In the genomic region with DNA sequence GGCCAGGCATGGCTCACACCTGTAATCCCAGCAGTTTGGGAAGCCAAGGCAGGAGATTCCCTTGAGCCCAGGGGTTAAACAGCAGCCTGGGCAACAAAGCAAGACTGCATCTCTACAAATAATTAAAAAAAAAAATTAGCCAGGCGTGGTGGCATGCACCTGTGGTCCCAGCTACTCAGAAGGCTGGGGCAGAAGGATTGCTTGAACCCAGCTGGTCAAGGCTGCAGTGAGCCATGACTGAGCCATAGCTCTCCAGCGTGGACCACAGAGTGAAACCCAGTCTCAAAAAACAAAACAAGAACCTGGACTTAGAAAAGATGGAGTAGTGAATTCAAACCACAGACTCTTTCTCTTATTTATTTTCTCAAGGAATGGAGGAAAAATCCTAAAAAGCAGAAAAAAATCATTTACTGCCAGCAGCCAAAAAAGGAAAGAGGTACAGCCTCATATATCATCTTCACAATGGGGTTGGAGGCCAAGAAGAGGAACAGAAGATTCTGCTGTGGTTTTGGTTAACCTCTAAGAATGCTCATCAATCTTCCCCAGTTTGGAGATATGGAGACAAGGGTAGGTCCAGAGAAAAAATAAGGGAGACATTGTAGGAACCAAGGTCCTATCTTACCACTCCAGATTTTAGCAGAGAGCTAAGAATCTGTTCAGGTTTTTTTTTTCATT, we compare ENCODE assay signal across 10 cellular contexts. TPM values are rescaled to one million over a fixed set of nuclear protein-coding genes. Genes with fewer than 3 reads are reported as not detected.
DNase-seq lines count a peak whose midpoint lies in the region; ATAC-seq and TF ChIP-seq lines count a peak whose summit lies in the region.
"Had no signal": no experiment of that assay in that cellular context is flagged by ENCODE, and none has a peak within 500 bp of the region (broad histone marks: within the 10 kb centered on the region; RNA-seq: fewer than 3 reads in every experiment).

No MANE protein-coding gene starts in this region.

- ATAC-seq in GM18502 (IDR thresholded peaks at IDR 0.05; ENCODE audit: poor library complexity, unreplicated experiment) = peak; percentile 87
- peak; percentile 89 for ATAC-seq in GM21528 (IDR thresholded peaks at IDR 0.05; ENCODE audit: low FRiP score, unreplicated experiment)
- peak; percentile 80 for ATAC-seq in HG03139 (IDR thresholded peaks at IDR 0.05; ENCODE audit: unreplicated experiment)
- no peak for ATAC-seq in natural killer cell
- ATAC-seq: activated CD4-positive, alpha-beta T cell treated with anti-CD3 and anti-CD28 coated beads for 36 hours had no signal

- no peak overlapping the region for H3K27ac Mint-ChIP-seq in natural killer cell
- H3K27ac Mint-ChIP-seq: activated CD4-positive, alpha-beta T cell treated with anti-CD3 and anti-CD28 coated beads for 36 hours had no signal

- no peaks in the 10 kb centered on the region for H3K36me3 Mint-ChIP-seq in natural killer cell

- no peak for TF ChIP-seq CTCF in natural killer cell (IDR thresholded peaks at IDR 0.05)

- H3K4me1 Mint-ChIP-seq in natural killer cell = no peaks in the 10 kb centered on the region
- H3K4me1 Mint-ChIP-seq: activated CD4-positive, alpha-beta T cell treated with anti-CD3 and anti-CD28 coated beads for 36 hours had no signal

- intact Hi-C loops in natural killer cell (cut with micrococcal nuclease) (no loop called here), cardiac septum (cut with DNase I) (no loop called here)

- no peaks in the 10 kb centered on the region for H3K27me3 Mint-ChIP-seq in natural killer cell (ENCODE audit: low read depth in 2 of 2)

- DNase-seq in SIG-M5 (lab: John Stamatoyannopoulos, UW) (peak; percentile 12), hippocampal formation (lab: John Stamatoyannopoulos, UW) (no peak), natural killer cell (no peak), NCI-H1105 (lab: John Stamatoyannopoulos, UW) (no peak), cardiac septum (ENCODE audit: low spot score) (no peak)
- DNase-seq: activated CD4-positive, alpha-beta T cell treated with anti-CD3 and anti-CD28 coated beads for 36 hours; Karpas-422 had no signal

- no peak overlapping the region for H3K4me3 Mint-ChIP-seq in natural killer cell
- H3K4me3 Mint-ChIP-seq: activated CD4-positive, alpha-beta T cell treated with anti-CD3 and anti-CD28 coated beads for 36 hours had no signal

- H3K9me3 Mint-ChIP-seq in natural killer cell = peaks cover 0 to 2% of the 10 kb centered on the region in 2 donors

RNA-seq across cellular contexts. Expression of a gene that starts 40.0 kb away (rescaled TPM):
- 1 to 10 TPM in 1 of 3 donors, under 1 TPM in 1, not detected in 1; 0.83 to 1.2 TPM for total RNA-seq in natural killer cell
- total RNA-seq in cardiac septum = 4.6 TPM

Comparison
In these comparisons a context has a peak if more than half of its experiments do, and no peak if none do; other contexts are left out.
1. ATAC-seq: peak in GM18502 (single experiment), GM21528 (single experiment) and HG03139 (single experiment); none in natural killer cell (0 of 3).